Comparison of ENCODE assay signal across 7 cellular contexts in genomic region chr7:112391841-112392286, GRCh38. TPM values are rescaled to one million over a fixed set of nuclear protein-coding genes. Genes with fewer than 3 reads are reported as not detected.
DNase-seq lines count a peak whose midpoint lies in the region; ATAC-seq lines count a peak whose summit lies in the region.
"Not testable (repeated sequence)": the region's sequence is repeated elsewhere in the genome, so short reads cannot be mapped to it uniquely, and the experiment has no call there.

No MANE protein-coding gene starts in this region.

- H3K4me1 Mint-ChIP-seq in immature natural killer cell, result peaks cover 7 to 17% of the 10 kb centered on the region in 2 donors

- H3K27ac Mint-ChIP-seq in immature natural killer cell, result peak overlapping the region in 5 of 6 donors; percentile 68 to 85 (median 72)

- not testable (repeated sequence) for H3K9me3 ChIP-seq in skeletal muscle satellite cell (replicated peaks; ENCODE audit: low read length)

- H3K4me2 ChIP-seq in skeletal muscle satellite cell (ENCODE audit: low read length), result peak overlapping the region; percentile 98

- not testable (repeated sequence) for H3K36me3 ChIP-seq in skeletal muscle satellite cell (ENCODE audit: insufficient read depth, low read length)

- H3K27ac ChIP-seq in caudate nucleus (ENCODE audit: low read depth, low read length), result peak overlapping the region; percentile 74

- H3K4me3 Mint-ChIP-seq in immature natural killer cell, result peak overlapping the region; percentile 85 to 89 (median 88)

- DNase-seq in NCI-H510A treated with DMSO at 0.1 percent for 48 hours (lab: John Stamatoyannopoulos, UW), result peak; percentile 49
- peak; percentile 59 for DNase-seq in activated CD4-positive, CD25-positive, alpha-beta regulatory T cell treated with anti-CD3 and anti-CD28 coated beads, Interleukin-2, amount 50 U/mL, for 72 hours
- DNase-seq in caudate nucleus (lab: John Stamatoyannopoulos, UW), result peak in 45 of 61 donors; percentile 3 to 77 (median 40)
- peak; percentile 57 to 64 (median 63) for DNase-seq in immature natural killer cell

- not testable (repeated sequence) for H3K27me3 ChIP-seq in skeletal muscle satellite cell (ENCODE audit: control insufficient read depth, insufficient read depth, low read length)

- H3K36me3 Mint-ChIP-seq in immature natural killer cell, result not testable (repeated sequence)

- not testable (repeated sequence) for H3K9me3 Mint-ChIP-seq in immature natural killer cell

- ATAC-seq in GM18511 (IDR thresholded peaks at IDR 0.05; ENCODE audit: unreplicated experiment), result peak; percentile 65
- peak; percentile 77 for ATAC-seq in HG03354 (IDR thresholded peaks at IDR 0.05; ENCODE audit: poor library complexity, severe bottlenecking, unreplicated experiment)

- H3K27me3 Mint-ChIP-seq in immature natural killer cell (ENCODE audit: low read depth in 3 of 3), result peaks cover 3 to 14% (median 5%) of the 10 kb centered on the region in 3 donors

- H3K4me3 ChIP-seq in skeletal muscle satellite cell (ENCODE audit: low read length), result peak overlapping the region; percentile 87

- not testable (repeated sequence) for H3K4me1 ChIP-seq in skeletal muscle satellite cell (ENCODE audit: control insufficient read depth, insufficient read depth, low read length)

- H3K9ac ChIP-seq in skeletal muscle satellite cell (ENCODE audit: low read depth, low read length), result peak overlapping the region; percentile 82

RNA-seq across cellular contexts. Expression of gene IFRD1, which starts 58.4 kb away (rescaled TPM):
- 10 to 100 TPM; 18.8 to 43.7 (median 21.8) TPM for polyA plus RNA-seq in immature natural killer cell
- total RNA-seq in skeletal muscle satellite cell (2012; rRNA removed), result 33.0 and 45.9 TPM in 2 replicates

Comparison
In these comparisons a context has a peak if more than half of its experiments do, and no peak if none do; other contexts are left out.
1. Peak in every context shown above with its lines: DNase-seq, ATAC-seq, H3K4me3 ChIP-seq and H3K27ac ChIP-seq.